16 cellular contexts compared by ENCODE assay signal in the genomic region with DNA sequence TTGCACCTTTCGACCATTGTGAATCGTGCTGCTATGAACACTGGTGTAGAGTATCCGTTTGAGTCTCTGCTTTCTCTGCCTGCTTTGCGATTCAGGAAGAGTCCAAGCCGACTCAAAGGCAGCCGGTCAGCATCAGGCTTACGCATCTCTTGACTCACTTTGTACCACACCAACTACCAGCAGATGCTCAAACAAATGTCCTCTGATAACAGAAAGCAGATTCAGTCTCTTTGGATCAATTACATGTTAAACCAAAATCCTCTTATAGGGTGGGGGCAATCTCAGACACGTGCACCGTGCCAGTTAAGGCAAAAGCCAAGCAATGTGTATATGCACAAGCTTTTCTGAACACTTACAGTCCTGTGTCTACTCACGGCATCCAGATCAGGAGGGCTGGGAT.
A peak's percentile ranks its signal among the peaks of the same experiment; 100 is the strongest.
DNase-seq lines count a peak whose midpoint lies in the region; ATAC-seq and TF ChIP-seq lines count a peak whose summit lies in the region.
"Had no signal": no experiment of that assay in that cellular context is flagged by ENCODE, and none has a peak within 500 bp of the region (broad histone marks: within the 10 kb centered on the region; RNA-seq: fewer than 3 reads in every experiment).

No MANE protein-coding gene starts in this region.

- no peak for DNase-seq in CD4-positive, alpha-beta memory T cell
- DNase-seq in WTC11 (ENCODE audit: low spot score) (no peak), occipital lobe (lab: John Stamatoyannopoulos, UW) (no peak), COLO829 (ENCODE audit: low spot score) (no peak), OCI-M2 (lab: John Stamatoyannopoulos, UW; ENCODE audit: unreplicated experiment) (no peak), kidney tubule cell (ENCODE audit: low spot score) (no peak)
- DNase-seq: activated B cell treated with CpG ODN at 0.5 μM for 24 hours, BE2C, body of pancreas, NCI-H226, upper lobe of left lung had no signal

- H3K4me1 ChIP-seq in CD4-positive, alpha-beta memory T cell (ENCODE audit: insufficient read depth, low read length): no peaks in the 10 kb centered on the region
- H3K4me1 ChIP-seq: right atrium auricular region had no signal

- CTCF ChIA-PET in CD4-positive, alpha-beta memory T cell (lab: Charles Lee; ENCODE audit: partially characterized antibody): no interaction called here
- CTCF ChIA-PET in WTC11 (lab: Charles Lee): no interaction called here

- H3K27me3 ChIP-seq in CD4-positive, alpha-beta memory T cell (ENCODE audit: insufficient read depth, low read length): no peaks in the 10 kb centered on the region
- H3K27me3 ChIP-seq: BE2C, body of pancreas, right atrium auricular region, upper lobe of left lung had no signal

- ATAC-seq in GM19043 (IDR thresholded peaks at IDR 0.05; ENCODE audit: low read depth, unreplicated experiment) (peak; percentile 5), HG03045 (IDR thresholded peaks at IDR 0.05; ENCODE audit: unreplicated experiment) (peak; percentile 9), WTC11 (peak; percentile 36)
- ATAC-seq: body of pancreas had no signal

- H3K9me3 Mint-ChIP-seq in CD4-positive, alpha-beta memory T cell: no peaks in the 10 kb centered on the region
- H3K9me3 Mint-ChIP-seq in WTC11: no peaks in the 10 kb centered on the region
- H3K9me3 Mint-ChIP-seq: activated B cell treated with CpG ODN at 0.5 μM for 24 hours; activated T-helper 1 cell treated with anti-CD3 and anti-CD28 coated beads, Interleukin-12 subunit alpha, Interleukin-12 subunit beta, Interleukin-2, Interleukin-4 antibody, amounts not matched to agents 30 ng/mL and 10 ng/mL and 1 ng/mL, durations not matched to agents 14 hours and 24 hours and 36 hours had no signal

- peak overlapping the region in 5 of 8 donors; percentile 10 to 39 (median 29) for H3K4me3 Mint-ChIP-seq in CD4-positive, alpha-beta memory T cell
- no peak overlapping the region for H3K4me3 Mint-ChIP-seq in WTC11
- H3K4me3 Mint-ChIP-seq: activated B cell treated with CpG ODN at 0.5 μM for 24 hours; activated T-helper 1 cell treated with anti-CD3 and anti-CD28 coated beads, Interleukin-12 subunit alpha, Interleukin-12 subunit beta, Interleukin-2, Interleukin-4 antibody, amounts not matched to agents 30 ng/mL and 10 ng/mL and 1 ng/mL, durations not matched to agents 14 hours and 24 hours and 36 hours had no signal

- no peaks in the 10 kb centered on the region for H3K9me3 ChIP-seq in CD4-positive, alpha-beta memory T cell (ENCODE audit: control insufficient read depth in 1 of 2, low read length in 2 of 2)
- H3K9me3 ChIP-seq: BE2C, body of pancreas, right atrium auricular region, upper lobe of left lung had no signal

- no peaks in the 10 kb centered on the region for H3K36me3 ChIP-seq in CD4-positive, alpha-beta memory T cell (ENCODE audit: insufficient read depth, low read length)
- H3K36me3 ChIP-seq: BE2C, right atrium auricular region, upper lobe of left lung had no signal

- TF ChIP-seq CTCF in WTC11 (IDR thresholded peaks at IDR 0.05): no peak

- POLR2A ChIA-PET in CD4-positive, alpha-beta memory T cell (lab: Charles Lee; ENCODE audit: partially characterized antibody): no interaction called here
- POLR2A ChIA-PET in WTC11 (lab: Charles Lee): no interaction called here

- H3K27ac Mint-ChIP-seq in CD4-positive, alpha-beta memory T cell: peak overlapping the region in 6 of 7 donors; percentile 31 to 77 (median 64)
- H3K27ac Mint-ChIP-seq in WTC11: peak overlapping the region; percentile 14
- H3K27ac Mint-ChIP-seq: activated B cell treated with CpG ODN at 0.5 μM for 24 hours; activated T-helper 1 cell treated with anti-CD3 and anti-CD28 coated beads, Interleukin-12 subunit alpha, Interleukin-12 subunit beta, Interleukin-2, Interleukin-4 antibody, amounts not matched to agents 30 ng/mL and 10 ng/mL and 1 ng/mL, durations not matched to agents 14 hours and 24 hours and 36 hours had no signal

- H3K4me1 Mint-ChIP-seq in CD4-positive, alpha-beta memory T cell: peaks cover 6 to 13% (median 11%) of the 10 kb centered on the region in 4 donors
- peaks cover 22% of the 10 kb centered on the region for H3K4me1 Mint-ChIP-seq in WTC11

- H3K36me3 Mint-ChIP-seq in CD4-positive, alpha-beta memory T cell: no peaks in the 10 kb centered on the region
- no peaks in the 10 kb centered on the region for H3K36me3 Mint-ChIP-seq in WTC11

- H3K27me3 Mint-ChIP-seq in CD4-positive, alpha-beta memory T cell: no peaks in the 10 kb centered on the region
- no peaks in the 10 kb centered on the region for H3K27me3 Mint-ChIP-seq in WTC11 (ENCODE audit: low read depth)
- H3K27me3 Mint-ChIP-seq: activated B cell treated with CpG ODN at 0.5 μM for 24 hours had no signal

- no peak overlapping the region for H3K27ac ChIP-seq in CD4-positive, alpha-beta memory T cell (ENCODE audit: low read depth, low read length)
- H3K27ac ChIP-seq: body of pancreas, epithelial cell of prostate, right atrium auricular region had no signal

- no peak overlapping the region for H3K4me3 ChIP-seq in CD4-positive, alpha-beta memory T cell (ENCODE audit: low read length in 2 of 2)
- H3K4me3 ChIP-seq: body of pancreas, right atrium auricular region, upper lobe of left lung had no signal

- intact Hi-C loops in CD4-positive, alpha-beta memory T cell (cut with micrococcal nuclease): no loop called here

TF ChIP-seq in WTC11, 78 proteins besides CTCF, POLR2A, EP300 and RAD21 (continues in another document):
- TF ChIP-seq, protein P1, sequence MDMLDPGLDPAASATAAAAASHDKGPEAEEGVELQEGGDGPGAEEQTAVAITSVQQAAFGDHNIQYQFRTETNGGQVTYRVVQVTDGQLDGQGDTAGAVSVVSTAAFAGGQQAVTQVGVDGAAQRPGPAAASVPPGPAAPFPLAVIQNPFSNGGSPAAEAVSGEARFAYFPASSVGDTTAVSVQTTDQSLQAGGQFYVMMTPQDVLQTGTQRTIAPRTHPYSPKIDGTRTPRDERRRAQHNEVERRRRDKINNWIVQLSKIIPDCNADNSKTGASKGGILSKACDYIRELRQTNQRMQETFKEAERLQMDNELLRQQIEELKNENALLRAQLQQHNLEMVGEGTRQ (CRISPR knock-in tag; IDR thresholded peaks at IDR 0.05): no peak
- TF ChIP-seq, protein P2, sequence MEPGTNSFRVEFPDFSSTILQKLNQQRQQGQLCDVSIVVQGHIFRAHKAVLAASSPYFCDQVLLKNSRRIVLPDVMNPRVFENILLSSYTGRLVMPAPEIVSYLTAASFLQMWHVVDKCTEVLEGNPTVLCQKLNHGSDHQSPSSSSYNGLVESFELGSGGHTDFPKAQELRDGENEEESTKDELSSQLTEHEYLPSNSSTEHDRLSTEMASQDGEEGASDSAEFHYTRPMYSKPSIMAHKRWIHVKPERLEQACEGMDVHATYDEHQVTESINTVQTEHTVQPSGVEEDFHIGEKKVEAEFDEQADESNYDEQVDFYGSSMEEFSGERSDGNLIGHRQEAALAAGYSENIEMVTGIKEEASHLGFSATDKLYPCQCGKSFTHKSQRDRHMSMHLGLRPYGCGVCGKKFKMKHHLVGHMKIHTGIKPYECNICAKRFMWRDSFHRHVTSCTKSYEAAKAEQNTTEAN (CRISPR knock-in tag; IDR thresholded peaks at IDR 0.05): no peak
- TF ChIP-seq, protein P3, sequence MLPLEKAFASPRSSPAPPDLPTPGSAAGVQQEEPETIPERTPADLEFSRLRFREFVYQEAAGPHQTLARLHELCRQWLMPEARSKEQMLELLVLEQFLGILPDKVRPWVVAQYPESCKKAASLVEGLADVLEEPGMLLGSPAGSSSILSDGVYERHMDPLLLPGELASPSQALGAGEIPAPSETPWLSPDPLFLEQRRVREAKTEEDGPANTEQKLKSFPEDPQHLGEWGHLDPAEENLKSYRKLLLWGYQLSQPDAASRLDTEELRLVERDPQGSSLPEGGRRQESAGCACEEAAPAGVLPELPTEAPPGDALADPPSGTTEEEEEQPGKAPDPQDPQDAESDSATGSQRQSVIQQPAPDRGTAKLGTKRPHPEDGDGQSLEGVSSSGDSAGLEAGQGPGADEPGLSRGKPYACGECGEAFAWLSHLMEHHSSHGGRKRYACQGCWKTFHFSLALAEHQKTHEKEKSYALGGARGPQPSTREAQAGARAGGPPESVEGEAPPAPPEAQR (CRISPR knock-in tag; IDR thresholded peaks at IDR 0.05): no peak
- TF ChIP-seq TEAD1 (CRISPR knock-in tag; IDR thresholded peaks at IDR 0.05): no peak
- TF ChIP-seq FOXJ3 (CRISPR knock-in tag; IDR thresholded peaks at IDR 0.05; ENCODE audit: borderline replicate concordance): no peak
- no peak for TF ChIP-seq E2F5 (CRISPR knock-in tag; IDR thresholded peaks at IDR 0.05)
- no peak for TF ChIP-seq CREM (CRISPR knock-in tag; IDR thresholded peaks at IDR 0.05)
- TF ChIP-seq, protein P4, sequence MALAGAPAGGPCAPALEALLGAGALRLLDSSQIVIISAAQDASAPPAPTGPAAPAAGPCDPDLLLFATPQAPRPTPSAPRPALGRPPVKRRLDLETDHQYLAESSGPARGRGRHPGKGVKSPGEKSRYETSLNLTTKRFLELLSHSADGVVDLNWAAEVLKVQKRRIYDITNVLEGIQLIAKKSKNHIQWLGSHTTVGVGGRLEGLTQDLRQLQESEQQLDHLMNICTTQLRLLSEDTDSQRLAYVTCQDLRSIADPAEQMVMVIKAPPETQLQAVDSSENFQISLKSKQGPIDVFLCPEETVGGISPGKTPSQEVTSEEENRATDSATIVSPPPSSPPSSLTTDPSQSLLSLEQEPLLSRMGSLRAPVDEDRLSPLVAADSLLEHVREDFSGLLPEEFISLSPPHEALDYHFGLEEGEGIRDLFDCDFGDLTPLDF (CRISPR knock-in tag; IDR thresholded peaks at IDR 0.05): no peak
- no peak for TF ChIP-seq JUN (CRISPR knock-in tag; IDR thresholded peaks at IDR 0.05)
- TF ChIP-seq, protein P5, sequence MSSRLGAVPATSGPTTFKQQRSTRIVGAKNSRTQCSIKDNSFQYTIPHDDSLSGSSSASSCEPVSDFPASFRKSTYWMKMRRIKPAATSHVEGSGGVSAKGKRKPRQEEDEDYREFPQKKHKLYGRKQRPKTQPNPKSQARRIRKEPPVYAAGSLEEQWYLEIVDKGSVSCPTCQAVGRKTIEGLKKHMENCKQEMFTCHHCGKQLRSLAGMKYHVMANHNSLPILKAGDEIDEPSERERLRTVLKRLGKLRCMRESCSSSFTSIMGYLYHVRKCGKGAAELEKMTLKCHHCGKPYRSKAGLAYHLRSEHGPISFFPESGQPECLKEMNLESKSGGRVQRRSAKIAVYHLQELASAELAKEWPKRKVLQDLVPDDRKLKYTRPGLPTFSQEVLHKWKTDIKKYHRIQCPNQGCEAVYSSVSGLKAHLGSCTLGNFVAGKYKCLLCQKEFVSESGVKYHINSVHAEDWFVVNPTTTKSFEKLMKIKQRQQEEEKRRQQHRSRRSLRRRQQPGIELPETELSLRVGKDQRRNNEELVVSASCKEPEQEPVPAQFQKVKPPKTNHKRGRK (CRISPR knock-in tag; IDR thresholded peaks at IDR 0.05; ENCODE audit: borderline replicate concordance): no peak
